8 cellular contexts compared by ENCODE assay signal in the genomic region with DNA sequence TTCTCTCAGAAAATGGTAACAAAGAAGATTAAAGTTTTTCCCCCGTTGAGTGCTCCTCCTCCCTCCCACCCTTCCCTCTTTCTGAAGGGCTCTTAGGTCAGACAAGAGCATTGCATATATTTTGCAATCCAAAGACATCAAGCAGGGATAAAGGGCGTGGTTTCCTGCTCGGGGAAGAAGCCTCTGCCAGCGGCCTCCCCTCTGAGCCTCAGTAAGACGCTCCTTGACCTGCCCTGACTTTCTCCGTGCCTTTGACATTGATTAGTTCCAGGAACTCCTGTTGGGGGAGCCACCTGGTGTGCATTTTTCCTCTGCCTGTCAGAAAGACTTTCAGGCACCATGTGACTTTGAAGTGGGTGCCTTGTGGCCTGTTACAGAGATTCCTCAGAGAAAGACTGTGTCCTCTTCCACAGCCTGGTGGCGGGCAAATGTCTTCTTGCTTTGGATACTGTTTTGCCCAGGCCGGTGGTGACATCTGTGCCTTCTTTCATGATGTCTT.
DNase-seq lines count a peak whose midpoint lies in the region; ATAC-seq and TF ChIP-seq lines count a peak whose summit lies in the region.

No MANE protein-coding gene starts in this region.

- H3K4me3 ChIP-seq in left ventricle myocardium inferior = no peak overlapping the region

- intact Hi-C loops in activated CD4-positive, alpha-beta memory T cell treated with anti-CD3 and anti-CD28 coated beads for 36 hours (cut with micrococcal nuclease) = loop anchor here (2.0 to 5.0 kb wide), 2 partner anchors 33 to 62 kb away; no protein-coding TSS in a partner anchor
- intact Hi-C loops in left ventricle myocardium inferior (cut with micrococcal nuclease) = no loop called here

- H3K4me1 ChIP-seq in left ventricle myocardium inferior = peaks cover 10% of the 10 kb centered on the region

- CTCF ChIA-PET in activated CD4-positive, alpha-beta memory T cell treated with anti-CD3 and anti-CD28 coated beads for 36 hours (lab: Charles Lee) = no interaction called here

- H3K27me3 ChIP-seq in left ventricle myocardium inferior (ENCODE audit: low read depth) = no peaks in the 10 kb centered on the region

- DNase-seq in DMS79 treated with DMSO at 0.1 percent for 48 hours (lab: John Stamatoyannopoulos, UW) (peak; percentile 54), NCI-H2107 (lab: John Stamatoyannopoulos, UW) (peak; percentile 34), left ventricle myocardium inferior (peak; percentile 31), HFFc6 (no peak), DMS153 treated with DMSO at 0.1 percent for 48 hours (lab: John Stamatoyannopoulos, UW; ENCODE audit: unreplicated experiment) (no peak)
- peak; percentile 59 for DNase-seq in activated CD4-positive, alpha-beta memory T cell treated with anti-CD3 and anti-CD28 coated beads for 36 hours
- DNase-seq in stimulated activated CD4-positive, alpha-beta T cell treated with anti-CD3 and anti-CD28 coated beads, Interleukin-2, amount 100 ng/mL, for 48 hours = peak; percentile 7 to 13

- TF ChIP-seq CTCF in left ventricle myocardium inferior (IDR thresholded peaks at IDR 0.05; ENCODE audit: borderline replicate concordance) = no peak
- no peak for TF ChIP-seq CTCF in HFFc6 (IDR thresholded peaks at IDR 0.05)

- H3K9me3 ChIP-seq in left ventricle myocardium inferior (replicated peaks) = no peaks in the 10 kb centered on the region

- no peak overlapping the region for H3K4me3 Mint-ChIP-seq in activated CD4-positive, alpha-beta memory T cell treated with anti-CD3 and anti-CD28 coated beads for 36 hours
- no peak overlapping the region for H3K4me3 Mint-ChIP-seq in HFFc6

- H3K27me3 Mint-ChIP-seq in activated CD4-positive, alpha-beta memory T cell treated with anti-CD3 and anti-CD28 coated beads for 36 hours = no peaks in the 10 kb centered on the region
- peaks cover 2% of the 10 kb centered on the region for H3K27me3 Mint-ChIP-seq in HFFc6 (ENCODE audit: insufficient read depth)

- no peak overlapping the region for H3K27ac ChIP-seq in left ventricle myocardium inferior (replicated peaks)

- ATAC-seq in GM21367 (IDR thresholded peaks at IDR 0.05; ENCODE audit: unreplicated experiment) = no peak

- H3K27ac Mint-ChIP-seq in activated CD4-positive, alpha-beta memory T cell treated with anti-CD3 and anti-CD28 coated beads for 36 hours = no peak overlapping the region
- no peak overlapping the region for H3K27ac Mint-ChIP-seq in HFFc6

- peaks cover 23% of the 10 kb centered on the region for H3K4me1 Mint-ChIP-seq in activated CD4-positive, alpha-beta memory T cell treated with anti-CD3 and anti-CD28 coated beads for 36 hours (ENCODE audit: low read depth)
- peaks cover 6% of the 10 kb centered on the region for H3K4me1 Mint-ChIP-seq in HFFc6 (ENCODE audit: low read depth)

- POLR2A ChIA-PET in activated CD4-positive, alpha-beta memory T cell treated with anti-CD3 and anti-CD28 coated beads for 36 hours (lab: Charles Lee) = no interaction called here

- H3K9me3 Mint-ChIP-seq in activated CD4-positive, alpha-beta memory T cell treated with anti-CD3 and anti-CD28 coated beads for 36 hours = peaks cover 6% of the 10 kb centered on the region
- no peaks in the 10 kb centered on the region for H3K9me3 Mint-ChIP-seq in HFFc6

- no peaks in the 10 kb centered on the region for H3K36me3 Mint-ChIP-seq in activated CD4-positive, alpha-beta memory T cell treated with anti-CD3 and anti-CD28 coated beads for 36 hours
- no peaks in the 10 kb centered on the region for H3K36me3 Mint-ChIP-seq in HFFc6 (ENCODE audit: low read depth)

- no peaks in the 10 kb centered on the region for H3K36me3 ChIP-seq in left ventricle myocardium inferior

Comparison
In these comparisons a context has a peak if more than half of its experiments do, and no peak if none do; other contexts are left out.
1. DNase-seq: peak in DMS79 treated with DMSO at 0.1 percent for 48 hours (single experiment), NCI-H2107 (single experiment), activated CD4-positive, alpha-beta memory T cell treated with anti-CD3 and anti-CD28 coated beads for 36 hours (single experiment), left ventricle myocardium inferior (single experiment) and stimulated activated CD4-positive, alpha-beta T cell treated with anti-CD3 and anti-CD28 coated beads, Interleukin-2, amount 100 ng/mL, for 48 hours (2 of 2); none in HFFc6 (single experiment) and DMS153 treated with DMSO at 0.1 percent for 48 hours (single experiment).